In the genomic region with DNA sequence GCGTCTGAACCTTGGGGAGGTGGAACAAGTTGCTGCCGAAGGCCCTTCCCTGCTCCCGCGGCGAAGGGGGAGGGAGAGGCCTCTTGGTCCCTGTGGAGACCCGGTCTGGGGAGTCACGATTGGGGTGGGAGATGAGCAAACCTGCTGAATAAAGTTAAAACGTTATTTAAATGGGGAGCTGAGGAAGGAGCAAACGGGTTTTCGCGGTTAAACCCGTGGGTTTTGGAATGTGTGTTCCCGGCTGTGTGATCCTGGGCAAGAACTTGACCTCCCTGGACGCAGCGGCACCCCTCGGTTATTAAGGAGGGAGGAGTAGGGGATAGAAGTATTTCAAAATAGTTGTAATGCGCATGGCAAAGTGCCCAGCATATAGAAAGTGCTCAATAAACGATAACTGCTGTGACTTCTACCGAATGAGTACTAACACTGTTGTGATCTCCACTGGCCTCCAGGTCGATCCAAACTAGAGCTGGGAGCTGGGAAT, we compare ENCODE assay signal across 8 cellular contexts. TPM values are rescaled to one million over a fixed set of nuclear protein-coding genes. Genes with fewer than 3 reads are reported as not detected.
DNase-seq lines count a peak whose midpoint lies in the region; ATAC-seq and TF ChIP-seq lines count a peak whose summit lies in the region.

No MANE protein-coding gene starts in this region.

- no peaks in the 10 kb centered on the region for H3K9me3 Mint-ChIP-seq in nephron progenitor cell

- no peaks in the 10 kb centered on the region for H3K27me3 ChIP-seq in BE2C
- H3K27me3 ChIP-seq in effector memory CD4-positive, alpha-beta T cell (replicated peaks; ENCODE audit: control insufficient read depth, insufficient read depth, low read length, poor library complexity, severe bottlenecking): peaks cover 34% of the 10 kb centered on the region

- DNase-seq in BE2C (no peak), LoVo (ENCODE audit: low spot score) (peak; percentile 19), nephron progenitor cell (no peak), NCI-H748 treated with DMSO at 0.1 percent for 48 hours (lab: John Stamatoyannopoulos, UW) (no peak), DMS 273 treated with DMSO at 0.1 percent for 48 hours (lab: John Stamatoyannopoulos, UW) (no peak)
- DNase-seq in effector memory CD4-positive, alpha-beta T cell: no peak

- no peak for TF ChIP-seq CTCF in BE2C (IDR thresholded peaks at IDR 0.05; ENCODE audit: low read depth, low read length)
- TF ChIP-seq CTCF in nephron progenitor cell (IDR thresholded peaks at IDR 0.05): no peak

- peak overlapping the region; percentile 79 for H3K4me3 Mint-ChIP-seq in nephron progenitor cell

- H3K36me3 Mint-ChIP-seq in nephron progenitor cell (ENCODE audit: low read depth): no peaks in the 10 kb centered on the region

- H3K4me1 ChIP-seq in BE2C: no peaks in the 10 kb centered on the region; the same call in 1 of the 2 replicates
- H3K4me1 ChIP-seq in effector memory CD4-positive, alpha-beta T cell (ENCODE audit: control insufficient read depth, insufficient read depth, low read length, poor library complexity, severe bottlenecking): peaks cover 16% of the 10 kb centered on the region

- peaks cover 68% of the 10 kb centered on the region for H3K4me1 Mint-ChIP-seq in nephron progenitor cell

- H3K27ac ChIP-seq in effector memory CD4-positive, alpha-beta T cell (ENCODE audit: insufficient read depth, low read length, poor library complexity, severe bottlenecking): no peak overlapping the region

- H3K27ac Mint-ChIP-seq in nephron progenitor cell: no peak overlapping the region

- H3K9me3 ChIP-seq in BE2C: no peaks in the 10 kb centered on the region
- H3K9me3 ChIP-seq in effector memory CD4-positive, alpha-beta T cell (ENCODE audit: control insufficient read depth, low read length): no peaks in the 10 kb centered on the region

- H3K27me3 Mint-ChIP-seq in nephron progenitor cell (ENCODE audit: low read depth, poor library complexity): peaks cover 24% of the 10 kb centered on the region

- peak overlapping the region; percentile 39 for H3K4me3 ChIP-seq in BE2C (ENCODE audit: low read depth, low read length)
- H3K4me3 ChIP-seq in effector memory CD4-positive, alpha-beta T cell (ENCODE audit: insufficient read depth, low read depth, low read length, poor library complexity, severe bottlenecking): peak overlapping the region; percentile 44

- no peaks in the 10 kb centered on the region for H3K36me3 ChIP-seq in BE2C
- H3K36me3 ChIP-seq in effector memory CD4-positive, alpha-beta T cell (ENCODE audit: control insufficient read depth, insufficient read depth, low read length): no peaks in the 10 kb centered on the region

- ATAC-seq in GM18870 (IDR thresholded peaks at IDR 0.05; ENCODE audit: unreplicated experiment): no peak
- no peak for ATAC-seq in GM18520 (IDR thresholded peaks at IDR 0.05; ENCODE audit: unreplicated experiment)

RNA-seq across cellular contexts. Expression of a gene that starts 3.4 kb away (rescaled TPM):
- 1.7 TPM for polyA plus RNA-seq in BE2C (2012; ENCODE audit: insufficient read depth, insufficient read length, low read depth)

RNA-seq across cellular contexts. Expression of a gene that starts 6.5 kb away (rescaled TPM):
- not detected for polyA plus RNA-seq in BE2C (2012; ENCODE audit: insufficient read depth, insufficient read length, low read depth)

RNA-seq across cellular contexts. Expression of a gene that starts 7.4 kb away (rescaled TPM):
- polyA plus RNA-seq in BE2C (2012; ENCODE audit: insufficient read depth, insufficient read length, low read depth): 226 TPM

RNA-seq across cellular contexts. Expression of a gene that starts 9.4 kb away (rescaled TPM):
- polyA plus RNA-seq in BE2C (2012; ENCODE audit: insufficient read depth, insufficient read length, low read depth): 4.0 TPM

RNA-seq across cellular contexts. Expression of a gene that starts 15.0 kb away (rescaled TPM):
- polyA plus RNA-seq in BE2C (2012; ENCODE audit: insufficient read depth, insufficient read length, low read depth): 0.36 TPM
